ENCODE assay signal across 8 cellular contexts in genomic region chr15:89101302-89102191, GRCh38. TPM values are rescaled to one million over a fixed set of nuclear protein-coding genes. Genes with fewer than 3 reads are reported as not detected.
DNase-seq lines count a peak whose midpoint lies in the region; FAIRE-seq and TF ChIP-seq lines count a peak whose summit lies in the region.

No MANE protein-coding gene starts in this region.

- in situ Hi-C loops in KBM-7 (cut with MboI; ENCODE audit: low pct_unique_long_range_greater_than_20kb, low sequenced_read_pairs): no loop called here

- H3K27ac ChIP-seq in hepatocyte (peak overlapping the region; percentile 82), stomach smooth muscle (ENCODE audit: low read length) (peak overlapping the region; percentile 71)

- H3K4me3 ChIP-seq in hepatocyte: no peak overlapping the region
- peak overlapping the region; percentile 21 to 29 for H3K4me3 ChIP-seq in stomach smooth muscle (ENCODE audit: low read length in 2 of 2)

- no peak overlapping the region for H2AFZ ChIP-seq in hepatocyte

- H3K9ac ChIP-seq in stomach smooth muscle (ENCODE audit: low read length in 2 of 2): no peak overlapping the region

- H3K79me2 ChIP-seq in hepatocyte: peaks cover 43% of the 10 kb centered on the region

- DNase-seq in H54 (ENCODE audit: insufficient read length, low spot score): peak; percentile 45
- DNase-seq in amniotic epithelial cell (ENCODE audit: low read depth): peak; percentile 97
- peak; percentile 78 for DNase-seq in hepatocyte (ENCODE audit: low spot score)
- no peak for DNase-seq in KBM-7
- no peak for DNase-seq in GF-D8 (lab: John Stamatoyannopoulos, UW)
- no peak for DNase-seq in globus pallidus (ENCODE audit: low spot score)
- DNase-seq in midbrain (lab: John Stamatoyannopoulos, UW): no peak

- H4K20me1 ChIP-seq in hepatocyte (ENCODE audit: insufficient read depth, poor library complexity, severe bottlenecking): no peaks in the 10 kb centered on the region

- H3K4me2 ChIP-seq in hepatocyte: no peak overlapping the region

- H3K36me3 ChIP-seq in hepatocyte (replicated peaks; ENCODE audit: insufficient read depth, low read depth) (no peaks in the 10 kb centered on the region), stomach smooth muscle (ENCODE audit: control insufficient read depth in 2 of 2, insufficient read depth in 2 of 2, low read length in 2 of 2) (peaks cover 2 to 3% of the 10 kb centered on the region in 2 donors)

- peaks cover 38% of the 10 kb centered on the region for H3K4me1 ChIP-seq in hepatocyte (ENCODE audit: insufficient read depth)
- peaks cover 43% of the 10 kb centered on the region for H3K4me1 ChIP-seq in stomach smooth muscle (ENCODE audit: control insufficient read depth, insufficient read depth, low read length)

- H3K27me3 ChIP-seq in hepatocyte (no peaks in the 10 kb centered on the region), stomach smooth muscle (ENCODE audit: control insufficient read depth in 1 of 2, insufficient read depth in 2 of 2, low read length in 2 of 2) (no peaks in the 10 kb centered on the region)

- no peak for TF ChIP-seq POLR2A in H54 (IDR thresholded peaks at IDR 0.05; ENCODE audit: low read depth, low read length)

- no peaks in the 10 kb centered on the region for H3K9me2 ChIP-seq in hepatocyte (replicated peaks; ENCODE audit: insufficient read depth)

- FAIRE-seq in H54 (lab: Jason Lieb, UNC): peak; percentile 85

- TF ChIP-seq CTCF in hepatocyte (IDR thresholded peaks at IDR 0.05; ENCODE audit: poor library complexity): no peak

- no peaks in the 10 kb centered on the region for H3K9me3 ChIP-seq in hepatocyte (ENCODE audit: low read depth)
- no peaks in the 10 kb centered on the region for H3K9me3 ChIP-seq in stomach smooth muscle (ENCODE audit: control insufficient read depth in 2 of 2, low read length in 2 of 2)

- 72% methylated on average over 8 of the region's 8 CpGs for WGBS in hepatocyte (ENCODE audit: low lambda C conversion rate, missing lambda C conversion rate)

RNA-seq across cellular contexts. Expression of gene ABHD2, which starts 13.3 kb away (rescaled TPM):
- total RNA-seq in hepatocyte: 51.1 and 59.7 TPM in 2 replicates
- 11.7 and 12.1 TPM in 2 replicates for polyA plus RNA-seq in hepatocyte

Comparison
In these comparisons a context has a peak if more than half of its experiments do, and no peak if none do; other contexts are left out.
1. DNase-seq: peak in H54 (single experiment), amniotic epithelial cell (single experiment) and hepatocyte (single experiment); none in KBM-7 (single experiment), GF-D8 (single experiment), globus pallidus (single experiment) and midbrain (single experiment).